17 cellular contexts compared by ENCODE assay signal in genomic region chr11:70826950-70827349, GRCh38.
DNase-seq lines count a peak whose midpoint lies in the region; ATAC-seq and TF ChIP-seq lines count a peak whose summit lies in the region.
"Had no signal": no experiment of that assay in that cellular context is flagged by ENCODE, and none has a peak within 500 bp of the region (broad histone marks: within the 10 kb centered on the region; RNA-seq: fewer than 3 reads in every experiment).

No MANE protein-coding gene starts in this region.

- peaks cover 0 to 3% (median 0%) of the 10 kb centered on the region in 5 experiments for H3K9me3 Mint-ChIP-seq in brain
- H3K9me3 Mint-ChIP-seq: IgD-negative memory B cell; stimulated activated naive CD8-positive, alpha-beta T cell treated with anti-CD3 and anti-CD28 coated beads, Interleukin-15, amount 100 ng/mL, for 72 hours had no signal

- TF ChIP-seq CTCF in left ventricle myocardium inferior (IDR thresholded peaks at IDR 0.05; ENCODE audit: borderline replicate concordance) (no peak), brain (conservative IDR thresholded peaks at IDR 0.05) (no peak), neural cell (IDR thresholded peaks at IDR 0.05; ENCODE audit: poor library complexity, severe bottlenecking) (no peak), gastrocnemius medialis (IDR thresholded peaks at IDR 0.05 in 4 of 5, conservative IDR thresholded peaks at IDR 0.05 in 1 of 5) (no peak)

- no peaks in the 10 kb centered on the region for H3K79me2 ChIP-seq in neural cell (replicated peaks; ENCODE audit: insufficient read depth, low read length)

- no peak for DNase-seq in left ventricle myocardium inferior
- no peak for DNase-seq in left ventricle myocardium superior
- DNase-seq in gastrocnemius medialis, result no peak
- no peak for DNase-seq in 8988T
- DNase-seq: activated naive CD4-positive, alpha-beta T cell; activated T-cell treated with anti-CD3 and anti-CD28 coated beads for 4 hours; CD8-positive, alpha-beta memory T cell; kidney glomerular epithelial cell; MM.1S; NCI-H226; stimulated activated naive CD8-positive, alpha-beta T cell treated with anti-CD3 and anti-CD28 coated beads, Interleukin-15, amount 100 ng/mL, for 72 hours; uterus had no signal

- H3K4me1 ChIP-seq in left ventricle myocardium inferior (peaks cover 11% of the 10 kb centered on the region), gastrocnemius medialis (peaks cover 0 to 3% of the 10 kb centered on the region in 2 donors)
- H3K4me1 ChIP-seq: uterus had no signal

- intact Hi-C loops in left ventricle myocardium inferior (cut with micrococcal nuclease) (no loop called here), left ventricle myocardium superior (cut with micrococcal nuclease) (no loop called here), gastrocnemius medialis (cut with DNase I; ENCODE audit: low total_unique reads) (no loop called here)

- H3K4me3 ChIP-seq in left ventricle myocardium inferior (peak overlapping the region; percentile 44), neural cell (ENCODE audit: low read length) (peak overlapping the region; percentile 52), gastrocnemius medialis (peak overlapping the region in 1 of 4 donors; percentile 13)
- H3K4me3 ChIP-seq: uterus had no signal

- no peaks in the 10 kb centered on the region for H3K9me2 ChIP-seq in neural cell (ENCODE audit: insufficient read depth, low read length)

- H3K27me3 Mint-ChIP-seq in brain, result peaks cover 5% of the 10 kb centered on the region

- H3K9ac ChIP-seq in neural cell (ENCODE audit: low read length), result no peak overlapping the region

- no peak overlapping the region for H2AFZ ChIP-seq in neural cell (ENCODE audit: low read depth, low read length)

- H3F3A ChIP-seq in neural cell (ENCODE audit: insufficient read depth, low read length, poor library complexity, severe bottlenecking), result no peaks in the 10 kb centered on the region

- TF ChIP-seq EP300 in neural cell (conservative IDR thresholded peaks at IDR 0.05; ENCODE audit: poor library complexity, severe bottlenecking), result no peak

- H3K4me3 Mint-ChIP-seq in brain, result peak overlapping the region; percentile 3 to 90 (median 80)
- H3K4me3 Mint-ChIP-seq: CD8-positive, alpha-beta memory T cell; IgD-negative memory B cell; stimulated activated naive CD8-positive, alpha-beta T cell treated with anti-CD3 and anti-CD28 coated beads, Interleukin-15, amount 100 ng/mL, for 72 hours had no signal

- ATAC-seq in left ventricle myocardium superior, result no peak
- ATAC-seq in gastrocnemius medialis, result no peak
- ATAC-seq in HG02840 (IDR thresholded peaks at IDR 0.05; ENCODE audit: low FRiP score, unreplicated experiment), result no peak
- ATAC-seq in GM18873 (IDR thresholded peaks at IDR 0.05; ENCODE audit: low FRiP score, unreplicated experiment), result no peak
- ATAC-seq: stimulated activated naive CD8-positive, alpha-beta T cell treated with anti-CD3 and anti-CD28 coated beads, Interleukin-15, amount 100 ng/mL, for 72 hours had no signal

- H3K4me1 Mint-ChIP-seq in brain, result peaks cover 73% of the 10 kb centered on the region
- H3K4me1 Mint-ChIP-seq: CD8-positive, alpha-beta memory T cell had no signal

- no peaks in the 10 kb centered on the region for H3K36me3 Mint-ChIP-seq in brain
- H3K36me3 Mint-ChIP-seq: CD8-positive, alpha-beta memory T cell had no signal

- no peaks in the 10 kb centered on the region for H4K20me1 ChIP-seq in neural cell (ENCODE audit: insufficient read depth)

- H3K9me3 ChIP-seq in left ventricle myocardium inferior (replicated peaks) (no peaks in the 10 kb centered on the region), neural cell (ENCODE audit: low read length) (no peaks in the 10 kb centered on the region), gastrocnemius medialis (no peaks in the 10 kb centered on the region)
- H3K9me3 ChIP-seq: uterus had no signal

- H3K36me3 ChIP-seq in left ventricle myocardium inferior (no peaks in the 10 kb centered on the region), neural cell (ENCODE audit: insufficient read depth, low read length) (no peaks in the 10 kb centered on the region), gastrocnemius medialis (no peaks in the 10 kb centered on the region)
- H3K36me3 ChIP-seq: uterus had no signal

- in situ Hi-C loops in gastrocnemius medialis (cut with MboI; ENCODE audit: low sequenced_read_pairs in 4 of 4), result no loop called here

- no peak overlapping the region for H3K4me2 ChIP-seq in neural cell (ENCODE audit: low read length)

- no peak overlapping the region for H3K27ac ChIP-seq in left ventricle myocardium inferior (replicated peaks)
- no peak overlapping the region for H3K27ac ChIP-seq in neural cell (ENCODE audit: low read length)
- H3K27ac ChIP-seq in gastrocnemius medialis, result no peak overlapping the region
- H3K27ac ChIP-seq: uterus had no signal

- peak overlapping the region; percentile 41 to 96 (median 94) for H3K27ac Mint-ChIP-seq in brain
- H3K27ac Mint-ChIP-seq: CD8-positive, alpha-beta memory T cell; stimulated activated naive CD8-positive, alpha-beta T cell treated with anti-CD3 and anti-CD28 coated beads, Interleukin-15, amount 100 ng/mL, for 72 hours had no signal

- H3K27me3 ChIP-seq in left ventricle myocardium inferior (ENCODE audit: low read depth) (peaks cover 89% of the 10 kb centered on the region), neural cell (ENCODE audit: insufficient read depth, low read depth, low read length) (no peaks in the 10 kb centered on the region), gastrocnemius medialis (peaks cover 57 to 71% (median 58%) of the 10 kb centered on the region in 3 donors)

- no peak for TF ChIP-seq RAD21 in neural cell (conservative IDR thresholded peaks at IDR 0.05)

- TF ChIP-seq POLR2A in gastrocnemius medialis (IDR thresholded peaks at IDR 0.05), result no peak

TF ChIP-seq in neural cell, 6 proteins besides CTCF, POLR2A, EP300 and RAD21:
- TF ChIP-seq POLR2AphosphoS5 (IDR thresholded peaks at IDR 0.05) (no peak), TAF1 (IDR thresholded peaks at IDR 0.05; ENCODE audit: low read depth) (no peak), MXI1 (conservative IDR thresholded peaks at IDR 0.05; ENCODE audit: poor library complexity, severe bottlenecking) (no peak), SMC3 (conservative IDR thresholded peaks at IDR 0.05; ENCODE audit: poor library complexity) (no peak), EZH2 (IDR thresholded peaks at IDR 0.05; ENCODE audit: borderline replicate concordance, insufficient read depth, low read length, poor library complexity, severe bottlenecking) (no peak), REST (IDR thresholded peaks at IDR 0.05; ENCODE audit: borderline replicate concordance) (no peak)
